In the genomic region with DNA sequence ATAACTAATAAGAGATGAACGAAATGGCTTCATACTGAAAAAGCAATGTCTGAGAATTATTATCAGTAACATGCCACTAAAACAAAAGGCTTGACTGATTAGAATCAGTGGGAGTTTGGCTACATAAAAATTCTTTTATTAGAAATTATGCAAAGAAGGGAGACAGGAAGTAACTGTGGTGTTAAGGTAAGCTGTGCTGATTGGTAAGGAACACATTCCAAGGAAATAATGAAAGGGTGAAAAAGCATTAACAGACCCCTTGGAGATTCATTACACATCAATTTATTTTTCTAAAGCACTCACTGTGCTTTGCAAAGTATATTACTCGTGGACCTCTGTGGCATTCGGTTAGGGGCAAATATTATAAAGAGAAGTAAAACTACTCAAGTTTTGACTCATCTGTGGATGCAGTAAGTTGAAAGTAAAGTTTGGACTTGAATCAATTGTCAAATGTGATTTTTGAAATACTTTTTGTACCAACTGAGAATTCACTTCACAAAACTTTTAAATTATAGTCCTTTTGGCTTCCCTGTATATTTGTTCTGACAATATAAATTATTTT, we compare ENCODE assay signal across 16 cellular contexts.
A peak's percentile ranks its signal among the peaks of the same experiment; 100 is the strongest.
DNase-seq lines count a peak whose midpoint lies in the region; ATAC-seq and TF ChIP-seq lines count a peak whose summit lies in the region.
"Had no signal": no experiment of that assay in that cellular context is flagged by ENCODE, and none has a peak within 500 bp of the region (broad histone marks: within the 10 kb centered on the region; RNA-seq: fewer than 3 reads in every experiment).

No MANE protein-coding gene starts in this region.

- peak; percentile 2 for DNase-seq in kidney glomerular epithelial cell (lab: John Stamatoyannopoulos, UW)
- no peak for DNase-seq in dedifferentiated amniotic fluid mesenchymal stem cell (ENCODE audit: extremely low spot score)
- DNase-seq in foreskin keratinocyte: no peak
- no peak for DNase-seq in T-helper 2 cell
- no peak for DNase-seq in dorsolateral prefrontal cortex
- DNase-seq: activated CD4-positive, alpha-beta T cell treated with anti-CD3 and anti-CD28 coated beads, Interleukin-2, amount 10 ng/mL, durations not matched to agents 7 days and 5 days; KG1; midbrain; NCI-H1930; stimulated activated CD4-positive, alpha-beta T cell treated with anti-CD3 and anti-CD28 coated beads, Interleukin-1b, Interleukin-23, amount 100 ng/mL, for 48 hours had no signal

- H3K4me1 ChIP-seq in foreskin keratinocyte: peaks cover 9% of the 10 kb centered on the region
- H3K4me1 ChIP-seq: BLaER1, prostate gland had no signal

- TF ChIP-seq CTCF in foreskin keratinocyte (conservative IDR thresholded peaks at IDR 0.05) (no peak), dorsolateral prefrontal cortex (IDR thresholded peaks at IDR 0.05 in 54 of 56, conservative IDR thresholded peaks at IDR 0.05 in 2 of 56; ENCODE audit: low read depth in 1 of 56, partially characterized antibody in 56 of 56) (no peak)

- peak; percentile 89 for ATAC-seq in GM18519 (IDR thresholded peaks at IDR 0.05; ENCODE audit: low FRiP score, unreplicated experiment)
- ATAC-seq in GM21723 (IDR thresholded peaks at IDR 0.05; ENCODE audit: unreplicated experiment): peak; percentile 90
- peak; percentile 85 for ATAC-seq in HG03342 (IDR thresholded peaks at IDR 0.05; ENCODE audit: unreplicated experiment)
- ATAC-seq in foreskin keratinocyte: no peak
- ATAC-seq: stimulated activated effector memory CD8-positive, alpha-beta T cell treated with anti-CD3 and anti-CD28 coated beads, Interleukin-12 subunit alpha, Interleukin-12 subunit beta, amount 100 ng/mL, for 72 hours had no signal

- intact Hi-C loops in dorsolateral prefrontal cortex (cut with DNase I): no loop called here

- no peak overlapping the region for H3K27ac ChIP-seq in foreskin keratinocyte
- H3K27ac ChIP-seq in dorsolateral prefrontal cortex: no peak overlapping the region
- H3K27ac ChIP-seq: BLaER1, prostate gland had no signal

- no peak overlapping the region for H3K4me3 ChIP-seq in dorsolateral prefrontal cortex
- H3K4me3 ChIP-seq: BLaER1, prostate gland had no signal

- H3K27me3 ChIP-seq in foreskin keratinocyte (no peaks in the 10 kb centered on the region), dorsolateral prefrontal cortex (peaks cover 0 to 3% (median 0%) of the 10 kb centered on the region in 45 donors)
- H3K27me3 ChIP-seq: BLaER1 had no signal
